ENCODE assay signal across 18 cellular contexts in the genomic region with DNA sequence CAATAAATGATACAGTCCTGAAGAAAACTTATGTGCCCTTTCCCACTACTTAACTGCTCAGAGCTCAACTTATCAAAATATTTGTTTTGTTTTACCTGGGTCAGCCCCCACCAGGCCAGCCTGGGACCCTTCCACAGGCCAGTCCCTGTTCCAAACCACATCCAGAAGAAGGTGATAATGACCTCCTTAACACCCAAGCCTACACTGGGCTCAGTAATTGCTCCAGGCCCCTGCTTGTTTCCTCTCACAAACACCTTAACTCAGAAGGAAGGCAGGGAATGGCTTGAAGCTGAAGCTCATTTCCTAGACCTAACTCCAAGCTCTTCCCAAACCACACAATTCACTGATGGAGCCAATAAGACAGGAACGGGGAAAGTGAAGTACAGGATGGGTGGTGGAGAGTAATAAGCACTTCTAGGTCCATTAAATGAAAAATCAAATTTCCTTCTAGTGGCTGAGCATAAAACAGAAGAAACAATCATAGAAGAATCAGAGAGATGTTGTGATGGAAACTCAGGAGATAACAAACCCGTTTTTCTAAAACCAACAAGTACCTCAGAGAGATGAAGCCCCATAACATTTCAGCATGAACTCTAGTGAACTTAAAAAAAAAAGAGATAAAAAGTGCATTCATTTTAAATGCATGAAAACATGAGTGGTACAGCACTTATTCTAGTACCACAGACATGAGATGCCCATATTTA.
A peak's percentile ranks its signal among the peaks of the same experiment; 100 is the strongest.
DNase-seq lines count a peak whose midpoint lies in the region; ATAC-seq and TF ChIP-seq lines count a peak whose summit lies in the region.
"Had no signal": no experiment of that assay in that cellular context is flagged by ENCODE, and none has a peak within 500 bp of the region (broad histone marks: within the 10 kb centered on the region; RNA-seq: fewer than 3 reads in every experiment).

No MANE protein-coding gene starts in this region.

- H3K9me3 ChIP-seq in RWPE2 (ENCODE audit: severe bottlenecking) (no peaks in the 10 kb centered on the region), parathyroid adenoma (ENCODE audit: control insufficient read depth, low read length) (no peaks in the 10 kb centered on the region)
- H3K9me3 ChIP-seq: ascending aorta had no signal

- peak overlapping the region; percentile 55 for H3K27ac Mint-ChIP-seq in activated CD4-positive, alpha-beta T cell treated with anti-CD3 and anti-CD28 coated beads for 36 hours

- H3K27me3 Mint-ChIP-seq in activated CD4-positive, alpha-beta T cell treated with anti-CD3 and anti-CD28 coated beads for 36 hours, result no peaks in the 10 kb centered on the region

- H3K4me1 ChIP-seq in RWPE2 (ENCODE audit: insufficient read depth, poor library complexity, severe bottlenecking) (peaks cover 5% of the 10 kb centered on the region), parathyroid adenoma (peaks cover 61% of the 10 kb centered on the region)

- H2AFZ ChIP-seq in parathyroid adenoma, result no peak overlapping the region

- no peaks in the 10 kb centered on the region for H3K27me3 ChIP-seq in RWPE2 (ENCODE audit: insufficient read depth, poor library complexity, severe bottlenecking)
- H3K27me3 ChIP-seq in parathyroid adenoma (ENCODE audit: control insufficient read depth, insufficient read depth, low read length), result no peaks in the 10 kb centered on the region
- H3K27me3 ChIP-seq: ascending aorta, dorsolateral prefrontal cortex had no signal

- H3K4me3 Mint-ChIP-seq in activated CD4-positive, alpha-beta T cell treated with anti-CD3 and anti-CD28 coated beads for 36 hours, result no peak overlapping the region

- H3K36me3 ChIP-seq in RWPE2 (ENCODE audit: low read depth) (0 out of 2 replicates have a peak, but pooled peaks cover 5% of the 10 kb centered on the region), parathyroid adenoma (ENCODE audit: control insufficient read depth, insufficient read depth, low read length) (no peaks in the 10 kb centered on the region)
- H3K36me3 ChIP-seq: ascending aorta had no signal

- TF ChIP-seq CTCF in RWPE2 (IDR thresholded peaks at IDR 0.05; ENCODE audit: poor library complexity, severe bottlenecking) (no peak), parathyroid adenoma (IDR thresholded peaks at IDR 0.05) (no peak)

- CTCF ChIA-PET in activated CD4-positive, alpha-beta T cell treated with anti-CD3 and anti-CD28 coated beads for 36 hours (lab: Charles Lee), result interaction anchor here (0.6 to 7.7 kb wide), 5 partner anchors 10 to 95 kb away, joined by 3 to 45 read pairs (median 4); no protein-coding TSS in a partner anchor

- H3K4me3 ChIP-seq in RWPE2 (ENCODE audit: severe bottlenecking), result no peak overlapping the region
- H3K4me3 ChIP-seq in parathyroid adenoma (ENCODE audit: low read depth, low read length), result no peak overlapping the region
- H3K4me3 ChIP-seq: ascending aorta, dorsolateral prefrontal cortex had no signal

- no peaks in the 10 kb centered on the region for H3K9me3 Mint-ChIP-seq in activated CD4-positive, alpha-beta T cell treated with anti-CD3 and anti-CD28 coated beads for 36 hours (ENCODE audit: low read depth)

- peak overlapping the region; percentile 10 for H3K27ac ChIP-seq in RWPE2 (ENCODE audit: poor library complexity, severe bottlenecking)
- peak overlapping the region; percentile 28 for H3K27ac ChIP-seq in epithelial cell of prostate
- peak overlapping the region; percentile 45 for H3K27ac ChIP-seq in parathyroid adenoma
- no peak overlapping the region for H3K27ac ChIP-seq in caudate nucleus (ENCODE audit: low read depth, low read length)
- H3K27ac ChIP-seq: 22Rv1, ascending aorta, dorsolateral prefrontal cortex had no signal

- ATAC-seq in activated CD4-positive, alpha-beta T cell treated with anti-CD3 and anti-CD28 coated beads for 36 hours, result no peak
- no peak for ATAC-seq in RWPE2 (ENCODE audit: low read depth)

- no peak overlapping the region for H3K4me2 ChIP-seq in parathyroid adenoma (ENCODE audit: low read length)

- POLR2A ChIA-PET in activated CD4-positive, alpha-beta T cell treated with anti-CD3 and anti-CD28 coated beads for 36 hours (lab: Charles Lee), result interaction anchor here (0.9 kb wide), 1 partner anchor 9 kb away, joined by 5 read pairs; no protein-coding TSS in a partner anchor

- peaks cover 88% of the 10 kb centered on the region for H3K4me1 Mint-ChIP-seq in activated CD4-positive, alpha-beta T cell treated with anti-CD3 and anti-CD28 coated beads for 36 hours

- intact Hi-C loops in activated CD4-positive, alpha-beta T cell treated with anti-CD3 and anti-CD28 coated beads for 36 hours (cut with DNase I, micrococcal nuclease), result loop anchor here in 1 of 2 experiments (5.0 kb wide), 1 partner anchor 829 kb away; the partner anchor contains the start of gene TANK

- no peak overlapping the region for H3K9ac ChIP-seq in parathyroid adenoma

- DNase-seq in activated CD4-positive, alpha-beta T cell treated with anti-CD3 and anti-CD28 coated beads for 36 hours, result no peak
- DNase-seq in activated CD4-positive, alpha-beta T cell treated with anti-CD3 and anti-CD28 coated beads, Interleukin-2, amount 50 U/mL, for 4 hours, result no peak
- DNase-seq in RWPE2 (ENCODE audit: low spot score), result no peak
- no peak for DNase-seq in epithelial cell of prostate (ENCODE audit: low read depth, low spot score)
- no peak for DNase-seq in KG1 (lab: John Stamatoyannopoulos, UW)
- DNase-seq in HuH-7.5 (ENCODE audit: low spot score), result no peak
- no peak for DNase-seq in caudate nucleus (lab: John Stamatoyannopoulos, UW)
- DNase-seq: activated CD4-positive, alpha-beta T cell treated with anti-CD3 and anti-CD28 coated beads for 1 hour; C1 segment of cervical spinal cord; dorsolateral prefrontal cortex; hypothalamus; left cardiac atrium; NCI-H1930; NCI-H524; T1000 had no signal

- peaks cover 13% of the 10 kb centered on the region for H3K36me3 Mint-ChIP-seq in activated CD4-positive, alpha-beta T cell treated with anti-CD3 and anti-CD28 coated beads for 36 hours (ENCODE audit: low read depth)

- peaks cover 63% of the 10 kb centered on the region for H3K79me2 ChIP-seq in parathyroid adenoma
